4 cellular contexts compared by ENCODE assay signal in the genomic region with DNA sequence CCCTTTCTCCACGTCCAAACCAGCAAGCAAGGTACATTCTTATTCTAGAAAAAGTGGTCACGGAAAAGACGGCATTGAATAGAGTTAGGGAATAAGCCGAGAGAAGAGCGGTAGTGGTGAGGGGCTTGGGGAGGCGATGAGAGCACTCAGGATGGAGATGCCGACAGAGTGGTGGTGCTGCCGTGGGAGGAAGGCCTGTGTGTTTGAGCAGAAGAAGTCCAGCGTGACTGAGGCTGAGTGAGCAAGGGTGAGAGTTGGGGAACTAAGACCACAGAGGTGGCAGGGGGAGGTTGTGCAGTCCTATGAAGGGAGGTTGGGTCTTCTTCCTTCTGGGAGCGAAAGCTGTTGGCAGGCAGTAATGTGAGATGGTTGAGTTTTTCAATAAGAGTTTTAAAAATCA.
"Had no signal": no experiment of that assay in that cellular context is flagged by ENCODE, and none has a peak within 500 bp of the region (broad histone marks: within the 10 kb centered on the region; RNA-seq: fewer than 3 reads in every experiment).

No MANE protein-coding gene starts in this region.

- H3K4me2 ChIP-seq: GM23338 had no signal

- DNase-seq: H9, HCEC 1CT, IMR-90 had no signal

- H3K27ac Mint-ChIP-seq: GM23338, H9 had no signal

- H3K4me3 Mint-ChIP-seq: GM23338, H9 had no signal

- H3K4me3 ChIP-seq: GM23338 had no signal

- ATAC-seq: GM23338 had no signal
